ENCODE assay signal across 8 cellular contexts in genomic region chr2:158191076-158191566, GRCh38.
DNase-seq lines count a peak whose midpoint lies in the region; ATAC-seq, FAIRE-seq and TF ChIP-seq lines count a peak whose summit lies in the region.

No MANE protein-coding gene starts in this region.

- WGBS in HUES64: 39% methylated on average over 4 of the region's 5 CpGs

- H3K4me1 ChIP-seq in HUES64 (ENCODE audit: insufficient read depth, low read length) (peaks cover 22% of the 10 kb centered on the region), skeletal muscle tissue (ENCODE audit: control insufficient read depth in 3 of 3, insufficient read depth in 3 of 3, low read length in 3 of 3) (peaks cover 0 to 3% (median 0%) of the 10 kb centered on the region in 3 donors), right atrium auricular region (no peaks in the 10 kb centered on the region)

- H3K27ac ChIP-seq in HUES64 (ENCODE audit: low read depth, low read length) (peak overlapping the region; percentile 51), skeletal muscle tissue (ENCODE audit: low read depth, low read length) (no peak overlapping the region), right atrium auricular region (no peak overlapping the region)

- no peaks in the 10 kb centered on the region for H3K36me3 ChIP-seq in HUES64 (ENCODE audit: insufficient read depth, low read length)
- no peaks in the 10 kb centered on the region for H3K36me3 ChIP-seq in skeletal muscle tissue (ENCODE audit: control insufficient read depth in 3 of 3, insufficient read depth in 3 of 3, low read length in 3 of 3)
- no peaks in the 10 kb centered on the region for H3K36me3 ChIP-seq in right atrium auricular region

- H3K27me3 ChIP-seq in HUES64 (ENCODE audit: insufficient read depth, low read length): no peaks in the 10 kb centered on the region
- no peaks in the 10 kb centered on the region for H3K27me3 ChIP-seq in skeletal muscle tissue (ENCODE audit: control insufficient read depth in 3 of 3, insufficient read depth in 3 of 3, low read length in 3 of 3)
- no peaks in the 10 kb centered on the region for H3K27me3 ChIP-seq in right atrium auricular region

- H3K9ac ChIP-seq in HUES64 (ENCODE audit: low read depth, low read length) (no peak overlapping the region; the same call in 1 of the 2 replicates), skeletal muscle tissue (ENCODE audit: low read depth in 1 of 3, low read length in 3 of 3) (peak overlapping the region in 2 of 3 donors; percentile 22 to 23)

- H3K4me3 ChIP-seq in HUES64 (ENCODE audit: low read length) (no peak overlapping the region), skeletal muscle tissue (ENCODE audit: low read length in 3 of 3) (peak overlapping the region in 1 of 3 donors; percentile 26), right atrium auricular region (peak overlapping the region in 1 of 2 donors; percentile 2)

- ATAC-seq in GM21529 (IDR thresholded peaks at IDR 0.05; ENCODE audit: unreplicated experiment): peak; percentile 77

- no peak for TF ChIP-seq POLR2A in GM12892 (IDR thresholded peaks at IDR 0.05; ENCODE audit: low read depth, low read length)

- peak; percentile 91 for FAIRE-seq in GM12892 (lab: Jason Lieb, UNC)

- H3K9me3 ChIP-seq in HUES64 (ENCODE audit: insufficient read depth, low read depth, low read length) (no peaks in the 10 kb centered on the region), skeletal muscle tissue (ENCODE audit: control insufficient read depth in 3 of 3, low read length in 3 of 3) (no peaks in the 10 kb centered on the region), right atrium auricular region (no peaks in the 10 kb centered on the region)

- TF ChIP-seq CTCF in right atrium auricular region (IDR thresholded peaks at IDR 0.05): no peak

- DNase-seq in GM12892 (ENCODE audit: insufficient read length) (no peak), astrocyte of the hippocampus (ENCODE audit: low read depth, low spot score) (peak; percentile 78), SHP77 (lab: John Stamatoyannopoulos, UW) (no peak), NCI-H82 (lab: John Stamatoyannopoulos, UW) (no peak), right atrium auricular region (ENCODE audit: low spot score) (no peak)
